8 cellular contexts compared by ENCODE assay signal in genomic region chr5:116766470-116766947, GRCh38.
DNase-seq lines count a peak whose midpoint lies in the region; ATAC-seq lines count a peak whose summit lies in the region.

No MANE protein-coding gene starts in this region.

- no peaks in the 10 kb centered on the region for H3K36me3 ChIP-seq in H7 (replicated peaks; ENCODE audit: control insufficient read depth, insufficient read depth, low read length)

- no peaks in the 10 kb centered on the region for H3K27me3 ChIP-seq in H7 (ENCODE audit: control insufficient read depth, insufficient read depth, low read length)

- ATAC-seq in GM19023 (IDR thresholded peaks at IDR 0.05; ENCODE audit: unreplicated experiment) (peak; percentile 41), HG03280 (IDR thresholded peaks at IDR 0.05; ENCODE audit: unreplicated experiment) (peak; percentile 48), GM19397 (IDR thresholded peaks at IDR 0.05; ENCODE audit: unreplicated experiment) (no peak)

- H3K4me3 ChIP-seq in H7 (ENCODE audit: insufficient read depth, low read depth, low read length): no peak overlapping the region

- DNase-seq in 8988T (peak; percentile 26), T1000 (lab: John Stamatoyannopoulos, UW) (peak; percentile 27), kidney tubule cell (ENCODE audit: low spot score) (peak; percentile 90), H7 (no peak), NCI-H510A (lab: John Stamatoyannopoulos, UW) (no peak)

Comparison
In these comparisons a context has a peak if more than half of its experiments do, and no peak if none do; other contexts are left out.
1. DNase-seq: peak in 8988T (single experiment), T1000 (single experiment) and kidney tubule cell (single experiment); none in H7 (single experiment) and NCI-H510A (single experiment).